ENCODE assay signal across 8 cellular contexts in the genomic region with DNA sequence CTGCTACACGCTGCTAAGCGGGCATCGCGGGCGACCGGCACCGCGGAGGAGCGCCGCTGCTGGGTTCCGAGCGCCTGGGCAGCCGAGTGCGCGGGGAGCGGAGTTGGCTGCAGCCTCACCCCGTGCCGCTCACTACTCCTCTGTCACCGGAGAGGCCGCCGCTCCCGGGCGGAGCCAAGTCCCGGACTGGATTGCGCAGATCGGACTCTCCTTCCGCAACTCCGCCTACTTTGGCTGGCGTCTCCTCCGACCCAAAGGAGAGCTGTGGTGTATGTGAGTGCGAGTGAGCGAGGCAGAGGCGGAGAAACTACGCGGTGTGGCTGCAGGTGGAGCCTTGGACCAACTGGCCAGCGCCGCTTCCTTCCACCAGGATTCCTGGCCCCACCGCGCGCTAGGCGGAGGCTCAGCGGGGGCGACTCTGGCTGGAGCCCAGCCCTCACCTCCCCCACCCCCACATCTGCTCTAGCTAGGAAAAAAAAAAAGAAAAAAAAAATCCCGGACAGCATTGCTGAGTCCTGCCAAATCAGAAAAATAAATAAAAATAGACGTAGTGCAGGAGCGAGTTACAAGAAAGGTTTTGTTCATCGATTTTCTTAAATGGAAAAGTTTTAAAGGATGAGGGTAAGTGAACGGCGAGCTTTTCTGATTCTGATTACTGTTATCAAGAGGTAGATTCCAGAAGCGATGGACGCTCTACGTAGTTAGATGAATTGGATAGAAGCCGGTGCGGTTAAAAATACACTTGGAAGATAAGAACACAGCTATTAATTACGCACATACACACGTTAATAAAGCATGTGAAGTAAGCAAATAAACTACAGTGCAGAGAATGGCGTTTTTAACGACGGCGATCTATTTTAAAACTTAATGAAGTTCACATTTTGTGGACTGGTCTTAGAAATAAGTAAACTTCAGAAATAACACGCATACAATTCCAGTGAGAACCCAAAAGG. TPM values are rescaled to one million over a fixed set of nuclear protein-coding genes. Genes with fewer than 3 reads are reported as not detected.
A peak's percentile ranks its signal among the peaks of the same experiment; 100 is the strongest.
DNase-seq lines count a peak whose midpoint lies in the region; TF ChIP-seq lines count a peak whose summit lies in the region.

A gene with protein sequence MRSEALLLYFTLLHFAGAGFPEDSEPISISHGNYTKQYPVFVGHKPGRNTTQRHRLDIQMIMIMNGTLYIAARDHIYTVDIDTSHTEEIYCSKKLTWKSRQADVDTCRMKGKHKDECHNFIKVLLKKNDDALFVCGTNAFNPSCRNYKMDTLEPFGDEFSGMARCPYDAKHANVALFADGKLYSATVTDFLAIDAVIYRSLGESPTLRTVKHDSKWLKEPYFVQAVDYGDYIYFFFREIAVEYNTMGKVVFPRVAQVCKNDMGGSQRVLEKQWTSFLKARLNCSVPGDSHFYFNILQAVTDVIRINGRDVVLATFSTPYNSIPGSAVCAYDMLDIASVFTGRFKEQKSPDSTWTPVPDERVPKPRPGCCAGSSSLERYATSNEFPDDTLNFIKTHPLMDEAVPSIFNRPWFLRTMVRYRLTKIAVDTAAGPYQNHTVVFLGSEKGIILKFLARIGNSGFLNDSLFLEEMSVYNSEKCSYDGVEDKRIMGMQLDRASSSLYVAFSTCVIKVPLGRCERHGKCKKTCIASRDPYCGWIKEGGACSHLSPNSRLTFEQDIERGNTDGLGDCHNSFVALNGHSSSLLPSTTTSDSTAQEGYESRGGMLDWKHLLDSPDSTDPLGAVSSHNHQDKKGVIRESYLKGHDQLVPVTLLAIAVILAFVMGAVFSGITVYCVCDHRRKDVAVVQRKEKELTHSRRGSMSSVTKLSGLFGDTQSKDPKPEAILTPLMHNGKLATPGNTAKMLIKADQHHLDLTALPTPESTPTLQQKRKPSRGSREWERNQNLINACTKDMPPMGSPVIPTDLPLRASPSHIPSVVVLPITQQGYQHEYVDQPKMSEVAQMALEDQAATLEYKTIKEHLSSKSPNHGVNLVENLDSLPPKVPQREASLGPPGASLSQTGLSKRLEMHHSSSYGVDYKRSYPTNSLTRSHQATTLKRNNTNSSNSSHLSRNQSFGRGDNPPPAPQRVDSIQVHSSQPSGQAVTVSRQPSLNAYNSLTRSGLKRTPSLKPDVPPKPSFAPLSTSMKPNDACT (minus strand): TSS at position 142 of the 953 bp plus-strand sequence. CDS start 69,879 bp downstream, outside the sequence.

- peak within 1 kb of the TSS; percentile 59 for H3K4me3 ChIP-seq in GM12875 (ENCODE audit: low read depth, low read length)
- H3K4me3 ChIP-seq in HAP-1, result peak within 1 kb of the TSS; percentile 79
- peak within 1 kb of the TSS; percentile 56 to 76 for H3K4me3 ChIP-seq in SK-N-SH (ENCODE audit: low read depth in 2 of 2, low read length in 1 of 2)
- H3K4me3 ChIP-seq in cardiac fibroblast (replicated peaks in 1 of 2; ENCODE audit: low read depth in 2 of 2, low read length in 2 of 2), result peak within 1 kb of the TSS; percentile 60 to 65
- peak within 1 kb of the TSS; percentile 61 for H3K4me3 ChIP-seq in skeletal muscle cell (ENCODE audit: low read depth, low read length)
- no peak within 1 kb of the TSS for H3K4me3 ChIP-seq in OCI-LY7 (ENCODE audit: low read depth, low read length, poor library complexity, severe bottlenecking)

- H3K4me1 ChIP-seq in HAP-1 (peaks cover 16% of the 10 kb centered on the region), SK-N-SH (ENCODE audit: control insufficient read depth in 1 of 2, insufficient read depth in 2 of 2, low read depth in 1 of 2, low read length in 1 of 2) (peaks cover 0 to 22% of the 10 kb centered on the region in 2 experiments; a peak in 1 of 4 replicates), OCI-LY7 (ENCODE audit: insufficient read depth, low read length, poor library complexity, severe bottlenecking) (no peaks in the 10 kb centered on the region)

- CTCF ChIA-PET in SK-N-SH (lab: Yijun Ruan, JAX) (interaction anchor here (0.6 to 6.5 kb wide), 14 partner anchors 9 to 880 kb away, joined by 3 to 46 read pairs (median 4); no protein-coding TSS in a partner anchor), OCI-LY7 (lab: Charles Lee; ENCODE audit: unreplicated experiment) (no interaction called here)

- TF ChIP-seq EP300 in SK-N-SH (IDR thresholded peaks at IDR 0.05; ENCODE audit: borderline replicate concordance in 1 of 2, low read depth in 1 of 2, low read length in 1 of 2), result peak; percentile 19 to 24; a peak in 1 of 4 replicates

- H2AFZ ChIP-seq in SK-N-SH (ENCODE audit: low read depth) (peak within 1 kb of the TSS; percentile 73), OCI-LY7 (ENCODE audit: low read length) (no peak within 1 kb of the TSS)

- H3K9me2 ChIP-seq in SK-N-SH, result no peaks in the 10 kb centered on the region
- H3K9me2 ChIP-seq in OCI-LY7 (ENCODE audit: insufficient read depth, low read length), result no peaks in the 10 kb centered on the region

- in situ Hi-C loops in HAP-1 (cut with MboI; ENCODE audit: low sequenced_read_pairs), result loop anchor here (10.0 kb wide), 1 partner anchor 370 kb away; no protein-coding TSS in a partner anchor

- H4K20me1 ChIP-seq in SK-N-SH (ENCODE audit: insufficient read depth) (no peaks in the 10 kb centered on the region), OCI-LY7 (ENCODE audit: insufficient read depth, low read length) (no peaks in the 10 kb centered on the region)

- POLR2A ChIA-PET in SK-N-SH (lab: Yijun Ruan, JAX), result interaction anchor here (0.7 kb wide), 1 partner anchor 439 kb away, joined by 4 read pairs; no protein-coding TSS in a partner anchor
- POLR2A ChIA-PET in OCI-LY7 (lab: Charles Lee), result interaction anchor here (0.6 to 0.7 kb wide), 2 partner anchors 489 to 1244 kb away, joined by 3 to 4 read pairs; no protein-coding TSS in a partner anchor

- H3K27me3 ChIP-seq in HAP-1 (ENCODE audit: low read depth), result no peaks in the 10 kb centered on the region
- peaks cover 55% of the 10 kb centered on the region for H3K27me3 ChIP-seq in SK-N-SH (ENCODE audit: insufficient read depth)

- H3K9ac ChIP-seq in SK-N-SH, result no peak within 1 kb of the TSS; the same call in 1 of the 2 replicates

- H3K27ac ChIP-seq in SK-N-SH (ENCODE audit: low read depth in 2 of 2, low read length in 1 of 2) (peak within 1 kb of the TSS in 1 of 2 experiments; percentile 73; a peak in 2 of 4 replicates), OCI-LY7 (ENCODE audit: low read depth, low read length, poor library complexity, severe bottlenecking) (no peak within 1 kb of the TSS)

- WGBS in SK-N-SH (ENCODE audit: low lambda C conversion rate), result under 1% methylated on average over 38 of the region's 61 CpGs

- intact Hi-C loops in OCI-LY7 (cut with micrococcal nuclease; ENCODE audit: unreplicated experiment), result loop anchor here (5.0 kb wide), 1 partner anchor 372 kb away; no protein-coding TSS in a partner anchor

- no peak for TF ChIP-seq CTCF in GM12875 (IDR thresholded peaks at IDR 0.05; ENCODE audit: borderline replicate concordance, insufficient read depth, low read depth, low read length)
- no peak for TF ChIP-seq CTCF in SK-N-SH (IDR thresholded peaks at IDR 0.05)
- TF ChIP-seq CTCF in cardiac fibroblast (IDR thresholded peaks at IDR 0.05; ENCODE audit: low read depth, low read length), result no peak
- TF ChIP-seq CTCF in OCI-LY7 (conservative IDR thresholded peaks at IDR 0.05; ENCODE audit: low read length), result no peak

- DNase-seq in HAP-1 (ENCODE audit: low spot score in 2 of 2) (peak; percentile 88 to 98), M059J (ENCODE audit: low read depth) (peak; percentile 62), SK-N-SH (peak; percentile 90), cardiac fibroblast (ENCODE audit: low read depth in 2 of 2) (peak; percentile 91 to 93), iPS-NIHi7 (ENCODE audit: extremely low spot score) (peak; percentile 85), skeletal muscle cell (ENCODE audit: low read depth) (peak; percentile 69), OCI-LY7 (ENCODE audit: low spot score) (no peak)

- TF ChIP-seq RAD21 in SK-N-SH (IDR thresholded peaks at IDR 0.05; ENCODE audit: low read length), result no peak; the same call in 1 of the 2 replicates

- H3K36me3 ChIP-seq in HAP-1 (replicated peaks) (no peaks in the 10 kb centered on the region; the same call in 1 of the 2 replicates), SK-N-SH (replicated peaks in 1 of 2; ENCODE audit: control insufficient read depth in 1 of 2, insufficient read depth in 2 of 2, low read length in 1 of 2) (no peaks in the 10 kb centered on the region), OCI-LY7 (ENCODE audit: insufficient read depth, low read length) (no peaks in the 10 kb centered on the region)

- peak within 1 kb of the TSS; percentile 99 for H3K4me2 ChIP-seq in SK-N-SH
- H3K4me2 ChIP-seq in OCI-LY7 (ENCODE audit: low read length), result no peak within 1 kb of the TSS; the same call in 1 of the 2 replicates

- H3K9me3 ChIP-seq in HAP-1 (no peaks in the 10 kb centered on the region), SK-N-SH (no peaks in the 10 kb centered on the region), OCI-LY7 (ENCODE audit: low read length) (no peaks in the 10 kb centered on the region)

- H3F3A ChIP-seq in SK-N-SH (replicated peaks; ENCODE audit: insufficient read depth), result no peaks in the 10 kb centered on the region

- no TSS peak for BruUV-seq in OCI-LY7 (replicated peaks; lab: Mats Ljungman, UMichigan)

- H3K79me2 ChIP-seq in SK-N-SH (ENCODE audit: insufficient read depth) (no peaks in the 10 kb centered on the region), OCI-LY7 (ENCODE audit: insufficient read depth, low read depth, low read length) (no peaks in the 10 kb centered on the region)

TF ChIP-seq in SK-N-SH, 30 proteins besides CTCF, POLR2A, EP300 and RAD21 (continues in another document):
- 0 out of 2 replicates have a peak, but pooled peaks have one; percentile 11 for TF ChIP-seq NRF1 (IDR thresholded peaks at IDR 0.05; ENCODE audit: low read depth, low read length)
- peak; percentile 55; the same call in 1 of the 2 replicates for TF ChIP-seq RFX5 (IDR thresholded peaks at IDR 0.05; ENCODE audit: low read length)
- peak; percentile 46 for TF ChIP-seq JUND (IDR thresholded peaks at IDR 0.05)
- TF ChIP-seq, protein P1, sequence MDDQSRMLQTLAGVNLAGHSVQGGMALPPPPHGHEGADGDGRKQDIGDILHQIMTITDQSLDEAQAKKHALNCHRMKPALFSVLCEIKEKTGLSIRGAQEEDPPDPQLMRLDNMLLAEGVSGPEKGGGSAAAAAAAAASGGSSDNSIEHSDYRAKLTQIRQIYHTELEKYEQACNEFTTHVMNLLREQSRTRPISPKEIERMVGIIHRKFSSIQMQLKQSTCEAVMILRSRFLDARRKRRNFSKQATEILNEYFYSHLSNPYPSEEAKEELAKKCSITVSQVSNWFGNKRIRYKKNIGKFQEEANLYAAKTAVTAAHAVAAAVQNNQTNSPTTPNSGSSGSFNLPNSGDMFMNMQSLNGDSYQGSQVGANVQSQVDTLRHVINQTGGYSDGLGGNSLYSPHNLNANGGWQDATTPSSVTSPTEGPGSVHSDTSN (IDR thresholded peaks at IDR 0.05), result peak; percentile 29; the same call in 1 of the 2 replicates
- no peak for TF ChIP-seq FOXM1 (IDR thresholded peaks at IDR 0.05; ENCODE audit: low read depth)
- 0 out of 2 replicates have a peak, but pooled peaks have one; percentile 55 for TF ChIP-seq RCOR1 (IDR thresholded peaks at IDR 0.05; ENCODE audit: low read length)

RNA-seq across cellular contexts. Expression of the gene that starts here (rescaled TPM):
- total RNA-seq in M059J (2014; rRNA removed; shearing (Covaris generic)), result not detected in 2 replicates
- 0.18 and 0.29 TPM in 2 replicates for polyA plus RNA-seq in SK-N-SH (2012; rRNA removed)
- 0.30 and 0.31 TPM in 2 replicates for polyA plus RNA-seq in SK-N-SH (2012; cell fraction: cytosol; rRNA removed)
- 0.77 and 0.98 TPM in 2 replicates for polyA plus RNA-seq in SK-N-SH (2012; cell fraction: nucleus; rRNA removed)
- total RNA-seq in OCI-LY7 (2014; rRNA removed; shearing (Covaris generic)), result not detected in 2 replicates
- not detected in 2 replicates for total RNA-seq in OCI-LY7 (2022)

Comparison
In these comparisons a context has a peak if more than half of its experiments do, and no peak if none do; other contexts are left out.
1. Peak in DNase-seq in M059J; RNA of the gene not detected or under 1 TPM.
2. Peak in DNase-seq, H3K4me3 ChIP-seq and H3K4me2 ChIP-seq in SK-N-SH; RNA of the gene not detected or under 1 TPM.